Comparison of ENCODE assay signal across 1 cellular context in genomic region chr5:158942217-158942616, GRCh38.
TF ChIP-seq lines count a peak whose summit lies in the region.

No MANE protein-coding gene starts in this region.

TF ChIP-seq in GM12878, 131 proteins besides CTCF, POLR2A, EP300 and RAD21 (continued from another document):
- no peak for TF ChIP-seq PRDM15 (CRISPR knock-in tag; IDR thresholded peaks at IDR 0.05)
- no peak for TF ChIP-seq ZNF24 (IDR thresholded peaks at IDR 0.05)
- no peak for TF ChIP-seq ZSCAN29 (IDR thresholded peaks at IDR 0.05)
